ENCODE assay signal across 19 cellular contexts in the genomic region with DNA sequence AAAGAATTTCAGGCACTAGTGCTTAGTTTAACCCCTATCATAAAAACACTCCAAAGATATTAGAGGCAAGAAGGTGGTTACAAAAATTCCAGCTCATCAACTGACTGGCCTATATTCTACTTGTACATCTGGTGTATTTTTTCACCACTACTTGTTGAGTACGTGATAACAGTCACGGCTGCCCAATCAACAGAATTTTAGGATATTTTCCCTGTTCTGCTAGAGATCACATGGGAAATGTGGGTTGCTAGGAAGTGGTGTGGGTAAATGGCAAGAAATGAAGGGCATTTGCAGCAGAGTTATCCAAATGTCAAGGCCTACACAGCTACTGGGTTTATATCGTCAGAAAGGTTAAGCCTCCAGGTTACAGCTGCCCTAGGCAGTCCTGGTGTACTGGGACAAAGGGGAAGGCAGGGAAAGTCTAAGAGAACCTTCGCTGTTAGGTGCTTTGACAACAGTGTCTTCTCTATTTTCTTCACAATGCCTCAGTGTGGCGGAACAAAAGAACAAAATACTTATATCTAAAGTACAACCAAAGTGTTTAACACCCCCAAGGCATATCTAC.
"Had no signal": no experiment of that assay in that cellular context is flagged by ENCODE, and none has a peak within 500 bp of the region (broad histone marks: within the 10 kb centered on the region; RNA-seq: fewer than 3 reads in every experiment).

No MANE protein-coding gene starts in this region.

- H3K27ac ChIP-seq: adrenal gland, breast epithelium, coronary artery, esophagus squamous epithelium, lower lobe of right lung, pancreas, thyroid gland, WERI-Rb-1 had no signal

- H3K27me3 ChIP-seq: adrenal gland, breast epithelium, esophagus squamous epithelium, pancreas, thyroid gland had no signal

- H3K36me3 Mint-ChIP-seq: activated naive CD4-positive, alpha-beta T cell treated with anti-CD3 and anti-CD28 coated beads, Interleukin-2, amount 50 U/mL, for 72 hours; naive B cell; T-cell had no signal

- H3K27ac Mint-ChIP-seq: activated naive CD4-positive, alpha-beta T cell treated with anti-CD3 and anti-CD28 coated beads, Interleukin-2, amount 50 U/mL, for 72 hours; activated T-helper 17 cell treated with anti-CD3 and anti-CD28 coated beads, Interleukin-2, amount 50 U/mL, for 72 hours; naive B cell; T-cell had no signal

- H3K9me3 ChIP-seq: adrenal gland, breast epithelium, esophagus squamous epithelium, lower lobe of right lung, pancreas, thyroid gland had no signal

- ATAC-seq: activated naive CD4-positive, alpha-beta T cell treated with anti-CD3 and anti-CD28 coated beads, Interleukin-2, amount 50 U/mL, for 72 hours; activated T-helper 17 cell treated with anti-CD3 and anti-CD28 coated beads, Interleukin-2, amount 50 U/mL, for 72 hours; left lobe of liver; lower lobe of right lung; pancreas; right cardiac atrium; stimulated activated naive CD8-positive, alpha-beta T cell treated with anti-CD3 and anti-CD28 coated beads, Interleukin-15, Interleukin-2, amounts not matched to agents 100 U/mL and 50 U/mL, for 24 hours; T-cell had no signal

- H3K4me1 Mint-ChIP-seq: activated T-helper 17 cell treated with anti-CD3 and anti-CD28 coated beads, Interleukin-2, amount 50 U/mL, for 72 hours; naive B cell had no signal

- H3K36me3 ChIP-seq: adrenal gland, breast epithelium, esophagus squamous epithelium, lower lobe of right lung, pancreas, thyroid gland, WERI-Rb-1 had no signal

- H3K4me3 ChIP-seq: adrenal gland, breast epithelium, coronary artery, esophagus squamous epithelium, lower lobe of right lung, pancreas, thyroid gland had no signal

- H3K4me1 ChIP-seq: adrenal gland, breast epithelium, lower lobe of right lung, pancreas, thyroid gland had no signal

- H3K4me3 Mint-ChIP-seq: activated T-helper 17 cell treated with anti-CD3 and anti-CD28 coated beads, Interleukin-2, amount 50 U/mL, for 72 hours; naive B cell; T-cell had no signal

- H3K27me3 Mint-ChIP-seq: activated T-helper 17 cell treated with anti-CD3 and anti-CD28 coated beads, Interleukin-2, amount 50 U/mL, for 72 hours; T-cell had no signal

- DNase-seq: activated CD4-positive, alpha-beta T cell treated with anti-CD3 and anti-CD28 coated beads for 1 hour; activated CD4-positive, alpha-beta T cell treated with anti-CD3 and anti-CD28 coated beads, Interleukin-2, amount 50 U/mL, for 1 hour; activated T-cell treated with anti-CD3 and anti-CD28 coated beads, Interleukin-2, amount 50 U/mL, for 1 hour; adrenal gland; esophagus squamous epithelium; lower lobe of right lung; naive B cell; pancreas; right cardiac atrium; stimulated activated CD4-positive, alpha-beta T cell treated with anti-CD3 and anti-CD28 coated beads, Interleukin-4, amount 100 ng/mL, for 4 hours; stimulated activated naive CD8-positive, alpha-beta T cell treated with anti-CD3 and anti-CD28 coated beads, Interleukin-15, Interleukin-2, amounts not matched to agents 100 U/mL and 50 U/mL, for 24 hours; T-cell; thyroid gland; WERI-Rb-1 had no signal

- H3K9me3 Mint-ChIP-seq: activated naive CD4-positive, alpha-beta T cell treated with anti-CD3 and anti-CD28 coated beads, Interleukin-2, amount 50 U/mL, for 72 hours; activated T-helper 17 cell treated with anti-CD3 and anti-CD28 coated beads, Interleukin-2, amount 50 U/mL, for 72 hours; T-cell had no signal
